Comparison of ENCODE assay signal across 22 cellular contexts in the genomic region with DNA sequence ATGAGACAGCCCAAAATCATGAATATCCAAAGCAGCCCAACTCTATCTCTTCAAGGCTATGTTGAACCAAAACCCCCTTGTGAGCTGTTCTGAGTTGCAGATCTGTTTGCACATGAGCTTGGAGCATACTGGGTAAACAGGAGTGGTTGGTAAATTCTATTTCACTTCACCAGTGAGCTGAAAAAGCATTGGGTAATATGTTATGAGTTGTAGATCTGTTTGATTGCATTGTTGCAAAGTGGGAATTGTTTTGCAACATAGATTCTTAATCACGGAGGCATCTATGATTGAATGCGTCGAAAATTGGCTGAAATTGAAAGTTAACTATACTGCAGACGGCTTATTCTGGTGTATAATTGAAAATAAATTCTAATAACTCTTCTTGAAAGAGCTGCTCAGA.
DNase-seq lines count a peak whose midpoint lies in the region; TF ChIP-seq lines count a peak whose summit lies in the region.
"Had no signal": no experiment of that assay in that cellular context is flagged by ENCODE, and none has a peak within 500 bp of the region (broad histone marks: within the 10 kb centered on the region; RNA-seq: fewer than 3 reads in every experiment).

No MANE protein-coding gene starts in this region.

- H3K27ac ChIP-seq in substantia nigra (ENCODE audit: low read depth, low read length, poor library complexity, severe bottlenecking) = peak overlapping the region; percentile 72
- H3K27ac ChIP-seq: BLaER1 treated with 17β-estradiol and CSF1 and Interleukin-3, amounts not matched to agents 10 nM and 100 nM; PC-9; RWPE1 had no signal

- no peak for TF ChIP-seq CTCF in epithelial cell of esophagus (IDR thresholded peaks at IDR 0.05; ENCODE audit: insufficient read depth, low read depth, low read length, missing control alignments)

- DNase-seq in GF-D8 (lab: John Stamatoyannopoulos, UW) (peak; percentile 76), NCI-H460 (ENCODE audit: extremely low read depth, low read depth) (peak; percentile 45), epithelial cell of esophagus (ENCODE audit: low read depth) (peak; percentile 5), substantia nigra (lab: John Stamatoyannopoulos, UW) (no peak), NCI-H510A treated with DMSO at 0.1 percent for 48 hours (lab: John Stamatoyannopoulos, UW) (no peak), HuH-7 (ENCODE audit: low spot score) (no peak)
- DNase-seq in activated CD4-positive, CD25-positive, alpha-beta regulatory T cell treated with anti-CD3 and anti-CD28 coated beads, Interleukin-2, amount 50 U/mL, for 72 hours = no peak
- DNase-seq: Calu3; CD8-positive, alpha-beta T cell; DMS79; H9; Kasumi-1; MM.1S; NCI-H1092; NCI-H1436 treated with DMSO at 0.1 percent for 48 hours; NCI-H2029; NCI-H2171; NCI-H446; PC-9; SIG-M5 had no signal

- no peak overlapping the region for H3K4me3 ChIP-seq in epithelial cell of esophagus (ENCODE audit: low read length)
- H3K4me3 ChIP-seq: BLaER1 treated with 17β-estradiol and CSF1 and Interleukin-3, amounts not matched to agents 10 nM and 100 nM; PC-9 had no signal

Comparison
In these comparisons a context has a peak if more than half of its experiments do, and no peak if none do; other contexts are left out.
1. DNase-seq: peak in GF-D8 (single experiment), NCI-H460 (single experiment) and epithelial cell of esophagus (single experiment); none in substantia nigra (0 of 49), NCI-H510A treated with DMSO at 0.1 percent for 48 hours (single experiment), activated CD4-positive, CD25-positive, alpha-beta regulatory T cell treated with anti-CD3 and anti-CD28 coated beads, Interleukin-2, amount 50 U/mL, for 72 hours (single experiment) and HuH-7 (single experiment).